22 cellular contexts compared by ENCODE assay signal in the genomic region with DNA sequence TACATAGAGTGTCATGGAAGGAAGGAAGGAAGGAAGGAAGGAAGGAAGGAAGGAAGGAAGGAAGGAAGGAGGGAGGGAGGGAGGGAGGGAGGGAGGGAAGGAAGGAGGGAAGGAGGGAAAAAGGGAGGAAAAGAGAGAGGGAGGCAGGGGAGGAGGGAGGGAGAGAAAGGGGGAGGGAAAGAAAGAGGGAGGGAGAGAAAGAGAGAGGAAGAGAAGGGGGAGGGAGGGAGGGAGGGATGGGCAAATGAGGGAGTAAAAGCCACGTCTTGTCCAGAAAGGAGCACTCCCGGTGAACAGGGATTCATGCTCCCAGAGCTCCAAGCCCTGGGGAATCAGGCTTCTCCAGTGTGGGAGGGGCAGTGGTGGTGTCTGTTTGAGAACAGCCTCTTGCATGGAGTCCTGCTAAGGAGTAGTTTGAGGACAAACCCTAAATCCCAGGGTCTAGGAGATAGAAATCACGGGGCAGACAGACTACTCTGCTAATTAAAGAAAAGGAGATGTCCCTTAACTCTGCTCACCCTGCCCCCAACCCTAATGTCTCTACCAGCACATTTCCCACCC.
DNase-seq lines count a peak whose midpoint lies in the region; ATAC-seq, FAIRE-seq and TF ChIP-seq lines count a peak whose summit lies in the region.
"Had no signal": no experiment of that assay in that cellular context is flagged by ENCODE, and none has a peak within 500 bp of the region (broad histone marks: within the 10 kb centered on the region; RNA-seq: fewer than 3 reads in every experiment).

No MANE protein-coding gene starts in this region.

- BruUV-seq in HepG2 (replicated peaks; lab: Mats Ljungman, UMichigan): no TSS peak

- H3K36me3 ChIP-seq in HepG2 (replicated peaks in 1 of 2; ENCODE audit: control insufficient read depth in 1 of 2, insufficient read depth in 2 of 2, low read length in 2 of 2) (no peaks in the 10 kb centered on the region), right lobe of liver (no peaks in the 10 kb centered on the region), WERI-Rb-1 (no peaks in the 10 kb centered on the region), SJCRH30 (no peaks in the 10 kb centered on the region)
- H3K36me3 ChIP-seq: BLaER1 treated with 17β-estradiol and CSF1 and Interleukin-3, amounts not matched to agents 10 nM and 100 nM had no signal

- no peaks in the 10 kb centered on the region for H3K4me1 ChIP-seq in HepG2 (ENCODE audit: insufficient read depth, low read length)
- no peaks in the 10 kb centered on the region for H3K4me1 ChIP-seq in right lobe of liver
- H3K4me1 ChIP-seq in SJCRH30: no peaks in the 10 kb centered on the region
- H3K4me1 ChIP-seq: A549; BLaER1 treated with 17β-estradiol and CSF1 and Interleukin-3, amounts not matched to agents 10 nM and 100 nM; Caco-2 had no signal

- in situ Hi-C loops in HepG2 (cut with HindIII; ENCODE audit: extremely low pct_ligation_motif_present, low pct_unique_long_range_greater_than_20kb): no loop called here

- H3K27me3 ChIP-seq in HepG2 (ENCODE audit: control insufficient read depth in 1 of 2, insufficient read depth in 2 of 2, low read length in 2 of 2) (peaks cover under 1 to 35% of the 10 kb centered on the region in 2 experiments; a peak in 3 of 5 replicates), right lobe of liver (no peaks in the 10 kb centered on the region), WERI-Rb-1 (ENCODE audit: insufficient read depth, low read depth, severe bottlenecking) (no peaks in the 10 kb centered on the region), SJCRH30 (no peaks in the 10 kb centered on the region; the same call in none of the 2 replicates)
- H3K27me3 ChIP-seq: BLaER1 treated with 17β-estradiol and CSF1 and Interleukin-3, amounts not matched to agents 10 nM and 100 nM had no signal

- CTCF ChIA-PET in HepG2 (lab: Yijun Ruan, JAX; ENCODE audit: low intra/inter-chr PET ratio, low total read pairs): no interaction called here

- TF ChIP-seq POLR2A in HepG2 (IDR thresholded peaks at IDR 0.05; ENCODE audit: insufficient read depth in 1 of 2, low read depth in 2 of 2, low read length in 2 of 2) (no peak), right lobe of liver (IDR thresholded peaks at IDR 0.05) (no peak)

- no peak for FAIRE-seq in HepG2 (lab: Jason Lieb, UNC)
- FAIRE-seq: A549, D721Med, G401.6, GM12891, GM19239 had no signal

- no peak overlapping the region for H2AFZ ChIP-seq in HepG2 (ENCODE audit: low read length)

- POLR2A ChIA-PET in HepG2 (lab: Yijun Ruan, JAX): no interaction called here

- ATAC-seq in HepG2: no peak
- no peak for ATAC-seq in right lobe of liver
- ATAC-seq: A549; CD8-positive, alpha-beta T cell had no signal

- TF ChIP-seq EP300 in HepG2 (IDR thresholded peaks at IDR 0.05; ENCODE audit: low read depth in 2 of 2, low read length in 2 of 2) (no peak), HepG2 (CRISPR knock-in tag; IDR thresholded peaks at IDR 0.05; ENCODE audit: borderline replicate concordance) (no peak)

- no peak for TF ChIP-seq RAD21 in HepG2 (CRISPR knock-in tag; IDR thresholded peaks at IDR 0.05)

- H3K27ac ChIP-seq in HepG2 (ENCODE audit: extremely low read length, insufficient read depth, low read length): no peak overlapping the region
- no peak overlapping the region for H3K27ac ChIP-seq in right lobe of liver
- no peak overlapping the region for H3K27ac ChIP-seq in WERI-Rb-1
- H3K27ac ChIP-seq in SJCRH30: no peak overlapping the region
- H3K27ac ChIP-seq: 22Rv1; A549; BLaER1 treated with 17β-estradiol and CSF1 and Interleukin-3, amounts not matched to agents 10 nM and 100 nM; C4-2B had no signal

- no peak overlapping the region for H3K9ac ChIP-seq in HepG2 (ENCODE audit: insufficient read depth, low read depth, low read length)
- H3K9ac ChIP-seq: BLaER1 treated with 17β-estradiol and CSF1 and Interleukin-3, amounts not matched to agents 10 nM and 100 nM had no signal

- WGBS in HepG2 (ENCODE audit: low lambda C conversion rate): 43% methylated on average over 3 of the region's 3 CpGs
- WGBS in right lobe of liver (ENCODE audit: insufficient coverage, low coverage, low lambda C conversion rate, missing lambda C conversion rate): 31% methylated on average over 2 of the region's 3 CpGs

- H3K9me3 ChIP-seq in HepG2 (ENCODE audit: low read length): no peaks in the 10 kb centered on the region
- H3K9me3 ChIP-seq in right lobe of liver: no peaks in the 10 kb centered on the region
- peaks cover 2% of the 10 kb centered on the region for H3K9me3 ChIP-seq in WERI-Rb-1 (ENCODE audit: severe bottlenecking)
- no peaks in the 10 kb centered on the region for H3K9me3 ChIP-seq in SJCRH30 (replicated peaks)
- H3K9me3 ChIP-seq: A549, Caco-2 had no signal

- H3K4me2 ChIP-seq in HepG2 (ENCODE audit: low read depth, low read length): no peak overlapping the region
- H3K4me2 ChIP-seq: A549; BLaER1 treated with 17β-estradiol and CSF1 and Interleukin-3, amounts not matched to agents 10 nM and 100 nM had no signal

- intact Hi-C loops in HepG2 (cut with micrococcal nuclease; ENCODE audit: unreplicated experiment): no loop called here
- intact Hi-C loops in right lobe of liver (cut with DNase I): no loop called here

- no peaks in the 10 kb centered on the region for H3K79me2 ChIP-seq in HepG2 (ENCODE audit: insufficient read depth, low read length)

- TF ChIP-seq CTCF in HepG2 (CRISPR knock-in tag; IDR thresholded peaks at IDR 0.05) (no peak), right lobe of liver (IDR thresholded peaks at IDR 0.05) (no peak), WERI-Rb-1 (IDR thresholded peaks at IDR 0.05; ENCODE audit: low read depth, low read length) (no peak)

- H3K4me3 ChIP-seq in HepG2 (replicated peaks in 1 of 3; ENCODE audit: insufficient read depth in 1 of 3, low read depth in 2 of 3, low read length in 3 of 3) (no peak overlapping the region), right lobe of liver (no peak overlapping the region), WERI-Rb-1 (ENCODE audit: low read depth, low read length) (no peak overlapping the region), SJCRH30 (no peak overlapping the region)
- H3K4me3 ChIP-seq: A549; BLaER1 treated with 17β-estradiol and CSF1 and Interleukin-3, amounts not matched to agents 10 nM and 100 nM had no signal

- DNase-seq in NCI-H82 (lab: John Stamatoyannopoulos, UW): peak; percentile 48
- DNase-seq in NCI-H82 treated with DMSO at 0.1 percent for 48 hours (lab: John Stamatoyannopoulos, UW; ENCODE audit: unreplicated experiment): no peak
- no peak for DNase-seq in HepG2 (ENCODE audit: low spot score)
- no peak for DNase-seq in right lobe of liver
- peak; percentile 76 for DNase-seq in WERI-Rb-1
- DNase-seq in SJCRH30: no peak
- no peak for DNase-seq in activated T-cell treated with anti-CD3 and anti-CD28 coated beads, Interleukin-2, amount 50 U/mL, for 48 hours
- DNase-seq: AML-193; Caco-2; Calu3; CD4-positive, alpha-beta T cell; CD8-positive, alpha-beta T cell; DMS79 treated with DMSO at 0.1 percent for 48 hours; GF-D8 had no signal

- no peaks in the 10 kb centered on the region for H4K20me1 ChIP-seq in HepG2 (ENCODE audit: insufficient read depth, low read length)
- H4K20me1 ChIP-seq: BLaER1 treated with 17β-estradiol and CSF1 and Interleukin-3, amounts not matched to agents 10 nM and 100 nM had no signal

TF ChIP-seq in HepG2, 621 proteins besides CTCF, POLR2A, EP300 and RAD21:
- TF ChIP-seq ZNF776 (CRISPR knock-in tag; IDR thresholded peaks at IDR 0.05): no peak
- peak; percentile 73 for TF ChIP-seq HNRNPK (IDR thresholded peaks at IDR 0.05; ENCODE audit: low read depth, low read length, poor library complexity, severe bottlenecking)
- no peak for TF ChIP-seq ZKSCAN8 (CRISPR knock-in tag; IDR thresholded peaks at IDR 0.05; ENCODE audit: borderline replicate concordance)

Comparison
In these comparisons a context has a peak if more than half of its experiments do, and no peak if none do; other contexts are left out.
1. DNase-seq: peak in NCI-H82 (single experiment) and WERI-Rb-1 (single experiment); none in NCI-H82 treated with DMSO at 0.1 percent for 48 hours (single experiment), HepG2 (single experiment), right lobe of liver (0 of 3), SJCRH30 (0 of 2) and activated T-cell treated with anti-CD3 and anti-CD28 coated beads, Interleukin-2, amount 50 U/mL, for 48 hours (0 of 2).